1 cellular context compared by ENCODE assay signal in the genomic region with DNA sequence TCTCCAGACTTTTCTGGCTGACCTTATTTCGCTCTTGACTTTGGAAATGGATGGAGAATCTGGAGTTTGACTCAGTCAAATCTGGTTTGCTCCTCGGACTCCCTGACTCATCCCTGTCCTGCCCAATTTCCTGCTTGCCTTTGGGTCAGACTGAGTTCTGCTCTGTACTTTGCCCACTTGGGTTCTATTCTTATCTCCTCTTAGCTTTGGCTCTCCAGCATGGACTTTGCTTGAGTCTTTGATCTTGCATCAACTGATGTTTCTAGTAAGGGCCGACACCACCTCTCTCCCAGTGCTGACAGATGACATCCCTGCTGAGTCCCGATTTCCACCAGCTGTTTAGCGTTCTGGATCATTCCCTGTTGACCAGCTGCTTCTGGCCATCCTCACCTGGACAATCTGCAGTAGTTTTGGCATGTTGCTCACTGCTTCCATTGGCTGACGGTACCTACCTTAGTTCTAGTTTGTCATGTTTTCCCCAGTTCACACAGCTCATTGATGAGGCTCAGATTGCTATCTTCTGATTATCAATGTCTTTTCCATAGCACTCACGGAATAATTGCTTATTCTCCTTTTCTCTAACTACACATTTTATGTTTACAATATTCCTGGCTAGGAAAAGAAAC.
TF ChIP-seq lines count a peak whose summit lies in the region.

No MANE protein-coding gene starts in this region.

TF ChIP-seq in HepG2, 621 proteins besides CTCF, POLR2A, EP300 and RAD21 (continued from another document and continues in another):
- TF ChIP-seq CREB1 (IDR thresholded peaks at IDR 0.05) (no peak), CREB1 (CRISPR knock-in tag; IDR thresholded peaks at IDR 0.05) (peak; percentile 58; the same call in 1 of the 2 replicates), BCL6 (CRISPR knock-in tag; IDR thresholded peaks at IDR 0.05) (peak; percentile 83), PATZ1 (CRISPR knock-in tag; IDR thresholded peaks at IDR 0.05) (0 out of 2 replicates have a peak, but pooled peaks have one; percentile 12), KAT8 (CRISPR knock-in tag; IDR thresholded peaks at IDR 0.05) (0 out of 2 replicates have a peak, but pooled peaks have one; percentile 38), ZNF792 (CRISPR knock-in tag; IDR thresholded peaks at IDR 0.05) (peak; percentile 48; the same call in 1 of the 2 replicates), ZFYVE20 (CRISPR knock-in tag; IDR thresholded peaks at IDR 0.05; ENCODE audit: borderline replicate concordance, low read depth) (no peak), ASH2L (IDR thresholded peaks at IDR 0.05; ENCODE audit: insufficient read length, low read depth, low read length) (peak; percentile 36), ZNF33B (CRISPR knock-in tag; IDR thresholded peaks at IDR 0.05) (no peak), ZNF124 (CRISPR knock-in tag; IDR thresholded peaks at IDR 0.05) (peak; percentile 67; the same call in 1 of the 2 replicates), ZNF12 (CRISPR knock-in tag; IDR thresholded peaks at IDR 0.05) (no peak), MEIS2 (CRISPR knock-in tag; IDR thresholded peaks at IDR 0.05) (peak; percentile 68; the same call in 1 of the 2 replicates), ZNF180 (CRISPR knock-in tag; IDR thresholded peaks at IDR 0.05; ENCODE audit: borderline replicate concordance, low read depth) (no peak), SALL1 (CRISPR knock-in tag; IDR thresholded peaks at IDR 0.05) (peak; percentile 93), EEA1 (CRISPR knock-in tag; IDR thresholded peaks at IDR 0.05; ENCODE audit: borderline replicate concordance) (no peak), GFI1 (CRISPR knock-in tag; IDR thresholded peaks at IDR 0.05; ENCODE audit: borderline replicate concordance) (peak; percentile 94), ZBTB7B (CRISPR knock-in tag; IDR thresholded peaks at IDR 0.05) (0 out of 2 replicates have a peak, but pooled peaks have one; percentile 24), HDAC2 (CRISPR knock-in tag; IDR thresholded peaks at IDR 0.05) (peak; percentile 84), ZNF138 (CRISPR knock-in tag; IDR thresholded peaks at IDR 0.05; ENCODE audit: low read depth) (no peak), FOXM1 (CRISPR knock-in tag; IDR thresholded peaks at IDR 0.05) (no peak), NCOA1 (CRISPR knock-in tag; IDR thresholded peaks at IDR 0.05) (0 out of 2 replicates have a peak, but pooled peaks have one; percentile 31), KLF15 (CRISPR knock-in tag; IDR thresholded peaks at IDR 0.05; ENCODE audit: borderline replicate concordance) (no peak), RXRB (CRISPR knock-in tag; IDR thresholded peaks at IDR 0.05; ENCODE audit: borderline replicate concordance) (peak; percentile 81; the same call in 1 of the 2 replicates), SOX6 (IDR thresholded peaks at IDR 0.05) (no peak), SOX6 (CRISPR knock-in tag; IDR thresholded peaks at IDR 0.05) (peak; percentile 78), ZNF207 (IDR thresholded peaks at IDR 0.05; ENCODE audit: borderline replicate concordance) (no peak), WIZ (CRISPR knock-in tag; IDR thresholded peaks at IDR 0.05) (peak; percentile 75; the same call in 1 of the 2 replicates), KDM1A (CRISPR knock-in tag; IDR thresholded peaks at IDR 0.05) (peak; percentile 73), IRF2 (CRISPR knock-in tag; IDR thresholded peaks at IDR 0.05) (peak; percentile 43), ELF3 (CRISPR knock-in tag; IDR thresholded peaks at IDR 0.05) (peak; percentile 76), ZNF589 (CRISPR knock-in tag; conservative IDR thresholded peaks at IDR 0.05) (no peak), BORCS8-MEF2B (CRISPR knock-in tag; IDR thresholded peaks at IDR 0.05) (peak; percentile 37; the same call in 1 of the 2 replicates), MED1 (CRISPR knock-in tag; IDR thresholded peaks at IDR 0.05) (peak; percentile 58), RARA (CRISPR knock-in tag; IDR thresholded peaks at IDR 0.05) (peak; percentile 74; the same call in 1 of the 2 replicates), ZNF18 (CRISPR knock-in tag; IDR thresholded peaks at IDR 0.05; ENCODE audit: insufficient replicate concordance) (no peak), PITX1 (CRISPR knock-in tag; IDR thresholded peaks at IDR 0.05) (peak; percentile 69; the same call in 1 of the 2 replicates), SPEN (CRISPR knock-in tag; IDR thresholded peaks at IDR 0.05; ENCODE audit: low read depth) (peak; percentile 40; the same call in 1 of the 2 replicates)
- TF ChIP-seq, protein P1, sequence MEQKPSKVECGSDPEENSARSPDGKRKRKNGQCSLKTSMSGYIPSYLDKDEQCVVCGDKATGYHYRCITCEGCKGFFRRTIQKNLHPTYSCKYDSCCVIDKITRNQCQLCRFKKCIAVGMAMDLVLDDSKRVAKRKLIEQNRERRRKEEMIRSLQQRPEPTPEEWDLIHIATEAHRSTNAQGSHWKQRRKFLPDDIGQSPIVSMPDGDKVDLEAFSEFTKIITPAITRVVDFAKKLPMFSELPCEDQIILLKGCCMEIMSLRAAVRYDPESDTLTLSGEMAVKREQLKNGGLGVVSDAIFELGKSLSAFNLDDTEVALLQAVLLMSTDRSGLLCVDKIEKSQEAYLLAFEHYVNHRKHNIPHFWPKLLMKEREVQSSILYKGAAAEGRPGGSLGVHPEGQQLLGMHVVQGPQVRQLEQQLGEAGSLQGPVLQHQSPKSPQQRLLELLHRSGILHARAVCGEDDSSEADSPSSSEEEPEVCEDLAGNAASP (CRISPR knock-in tag; IDR thresholded peaks at IDR 0.05; ENCODE audit: borderline replicate concordance), result 0 out of 2 replicates have a peak, but pooled peaks have one; percentile 51
- TF ChIP-seq, protein P2, sequence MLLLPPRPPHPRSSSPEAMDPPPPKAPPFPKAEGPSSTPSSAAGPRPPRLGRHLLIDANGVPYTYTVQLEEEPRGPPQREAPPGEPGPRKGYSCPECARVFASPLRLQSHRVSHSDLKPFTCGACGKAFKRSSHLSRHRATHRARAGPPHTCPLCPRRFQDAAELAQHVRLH (CRISPR knock-in tag; IDR thresholded peaks at IDR 0.05; ENCODE audit: borderline replicate concordance, low read depth), result peak; percentile 37; the same call in 1 of the 2 replicates
- TF ChIP-seq, protein P3, sequence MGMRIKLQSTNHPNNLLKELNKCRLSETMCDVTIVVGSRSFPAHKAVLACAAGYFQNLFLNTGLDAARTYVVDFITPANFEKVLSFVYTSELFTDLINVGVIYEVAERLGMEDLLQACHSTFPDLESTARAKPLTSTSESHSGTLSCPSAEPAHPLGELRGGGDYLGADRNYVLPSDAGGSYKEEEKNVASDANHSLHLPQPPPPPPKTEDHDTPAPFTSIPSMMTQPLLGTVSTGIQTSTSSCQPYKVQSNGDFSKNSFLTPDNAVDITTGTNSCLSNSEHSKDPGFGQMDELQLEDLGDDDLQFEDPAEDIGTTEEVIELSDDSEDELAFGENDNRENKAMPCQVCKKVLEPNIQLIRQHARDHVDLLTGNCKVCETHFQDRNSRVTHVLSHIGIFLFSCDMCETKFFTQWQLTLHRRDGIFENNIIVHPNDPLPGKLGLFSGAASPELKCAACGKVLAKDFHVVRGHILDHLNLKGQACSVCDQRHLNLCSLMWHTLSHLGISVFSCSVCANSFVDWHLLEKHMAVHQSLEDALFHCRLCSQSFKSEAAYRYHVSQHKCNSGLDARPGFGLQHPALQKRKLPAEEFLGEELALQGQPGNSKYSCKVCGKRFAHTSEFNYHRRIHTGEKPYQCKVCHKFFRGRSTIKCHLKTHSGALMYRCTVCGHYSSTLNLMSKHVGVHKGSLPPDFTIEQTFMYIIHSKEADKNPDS (CRISPR knock-in tag; IDR thresholded peaks at IDR 0.05), result no peak
- TF ChIP-seq, protein P4, sequence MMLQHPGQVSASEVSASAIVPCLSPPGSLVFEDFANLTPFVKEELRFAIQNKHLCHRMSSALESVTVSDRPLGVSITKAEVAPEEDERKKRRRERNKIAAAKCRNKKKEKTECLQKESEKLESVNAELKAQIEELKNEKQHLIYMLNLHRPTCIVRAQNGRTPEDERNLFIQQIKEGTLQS (CRISPR knock-in tag; IDR thresholded peaks at IDR 0.05), result peak; percentile 50; the same call in 1 of the 2 replicates
- TF ChIP-seq, protein P5, sequence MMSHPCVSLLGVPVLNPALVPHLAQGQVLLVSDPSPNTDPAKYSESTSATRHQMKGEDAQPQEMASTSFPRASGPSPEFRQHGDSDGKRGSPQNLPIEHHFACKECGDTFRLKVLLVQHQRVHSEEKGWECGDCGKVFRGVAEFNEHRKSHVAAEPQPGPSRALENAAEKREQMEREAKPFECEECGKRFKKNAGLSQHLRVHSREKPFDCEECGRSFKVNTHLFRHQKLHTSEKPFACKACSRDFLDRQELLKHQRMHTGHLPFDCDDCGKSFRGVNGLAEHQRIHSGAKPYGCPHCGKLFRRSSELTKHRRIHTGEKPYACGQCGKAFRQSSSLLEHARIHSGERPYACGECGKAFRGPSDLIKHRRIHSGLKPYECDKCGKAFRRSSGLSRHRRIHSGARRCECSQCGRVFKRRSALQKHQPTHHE (CRISPR knock-in tag; IDR thresholded peaks at IDR 0.05; ENCODE audit: borderline replicate concordance), result no peak
- TF ChIP-seq, protein P6, sequence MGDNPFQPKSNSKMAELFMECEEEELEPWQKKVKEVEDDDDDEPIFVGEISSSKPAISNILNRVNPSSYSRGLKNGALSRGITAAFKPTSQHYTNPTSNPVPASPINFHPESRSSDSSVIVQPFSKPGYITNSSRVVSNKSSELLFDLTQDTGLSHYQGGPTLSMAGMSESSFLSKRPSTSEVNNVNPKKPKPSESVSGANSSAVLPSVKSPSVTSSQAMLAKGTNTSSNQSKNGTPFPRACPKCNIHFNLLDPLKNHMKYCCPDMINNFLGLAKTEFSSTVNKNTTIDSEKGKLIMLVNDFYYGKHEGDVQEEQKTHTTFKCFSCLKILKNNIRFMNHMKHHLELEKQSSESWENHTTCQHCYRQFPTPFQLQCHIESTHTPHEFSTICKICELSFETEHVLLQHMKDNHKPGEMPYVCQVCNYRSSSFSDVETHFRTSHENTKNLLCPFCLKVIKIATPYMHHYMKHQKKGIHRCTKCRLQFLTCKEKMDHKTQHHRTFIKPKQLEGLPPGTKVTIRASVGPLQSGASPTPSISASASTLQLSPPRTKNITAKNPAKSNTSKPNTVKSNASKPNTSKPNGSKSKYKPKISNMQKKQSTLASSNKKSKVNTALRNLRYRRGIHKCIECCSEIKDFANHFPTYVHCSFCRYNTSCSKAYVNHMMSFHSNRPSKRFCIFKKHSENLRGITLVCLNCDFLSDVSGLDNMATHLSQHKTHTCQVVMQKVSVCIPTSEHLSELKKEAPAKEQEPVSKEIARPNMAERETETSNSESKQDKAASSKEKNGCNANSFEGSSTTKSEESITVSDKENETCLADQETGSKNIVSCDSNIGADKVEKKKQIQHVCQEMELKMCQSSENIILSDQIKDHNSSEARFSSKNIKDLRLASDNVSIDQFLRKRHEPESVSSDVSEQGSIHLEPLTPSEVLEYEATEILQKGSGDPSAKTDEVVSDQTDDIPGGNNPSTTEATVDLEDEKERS (CRISPR knock-in tag; IDR thresholded peaks at IDR 0.05), result 0 out of 2 replicates have a peak, but pooled peaks have one; percentile 38
- TF ChIP-seq, protein P7, sequence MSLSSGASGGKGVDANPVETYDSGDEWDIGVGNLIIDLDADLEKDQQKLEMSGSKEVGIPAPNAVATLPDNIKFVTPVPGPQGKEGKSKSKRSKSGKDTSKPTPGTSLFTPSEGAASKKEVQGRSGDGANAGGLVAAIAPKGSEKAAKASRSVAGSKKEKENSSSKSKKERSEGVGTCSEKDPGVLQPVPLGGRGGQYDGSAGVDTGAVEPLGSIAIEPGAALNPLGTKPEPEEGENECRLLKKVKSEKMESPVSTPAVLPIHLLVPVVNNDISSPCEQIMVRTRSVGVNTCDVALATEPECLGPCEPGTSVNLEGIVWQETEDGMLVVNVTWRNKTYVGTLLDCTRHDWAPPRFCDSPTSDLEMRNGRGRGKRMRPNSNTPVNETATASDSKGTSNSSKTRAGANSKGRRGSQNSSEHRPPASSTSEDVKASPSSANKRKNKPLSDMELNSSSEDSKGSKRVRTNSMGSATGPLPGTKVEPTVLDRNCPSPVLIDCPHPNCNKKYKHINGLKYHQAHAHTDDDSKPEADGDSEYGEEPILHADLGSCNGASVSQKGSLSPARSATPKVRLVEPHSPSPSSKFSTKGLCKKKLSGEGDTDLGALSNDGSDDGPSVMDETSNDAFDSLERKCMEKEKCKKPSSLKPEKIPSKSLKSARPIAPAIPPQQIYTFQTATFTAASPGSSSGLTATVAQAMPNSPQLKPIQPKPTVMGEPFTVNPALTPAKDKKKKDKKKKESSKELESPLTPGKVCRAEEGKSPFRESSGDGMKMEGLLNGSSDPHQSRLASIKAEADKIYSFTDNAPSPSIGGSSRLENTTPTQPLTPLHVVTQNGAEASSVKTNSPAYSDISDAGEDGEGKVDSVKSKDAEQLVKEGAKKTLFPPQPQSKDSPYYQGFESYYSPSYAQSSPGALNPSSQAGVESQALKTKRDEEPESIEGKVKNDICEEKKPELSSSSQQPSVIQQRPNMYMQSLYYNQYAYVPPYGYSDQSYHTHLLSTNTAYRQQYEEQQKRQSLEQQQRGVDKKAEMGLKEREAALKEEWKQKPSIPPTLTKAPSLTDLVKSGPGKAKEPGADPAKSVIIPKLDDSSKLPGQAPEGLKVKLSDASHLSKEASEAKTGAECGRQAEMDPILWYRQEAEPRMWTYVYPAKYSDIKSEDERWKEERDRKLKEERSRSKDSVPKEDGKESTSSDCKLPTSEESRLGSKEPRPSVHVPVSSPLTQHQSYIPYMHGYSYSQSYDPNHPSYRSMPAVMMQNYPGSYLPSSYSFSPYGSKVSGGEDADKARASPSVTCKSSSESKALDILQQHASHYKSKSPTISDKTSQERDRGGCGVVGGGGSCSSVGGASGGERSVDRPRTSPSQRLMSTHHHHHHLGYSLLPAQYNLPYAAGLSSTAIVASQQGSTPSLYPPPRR (CRISPR knock-in tag; IDR thresholded peaks at IDR 0.05; ENCODE audit: borderline replicate concordance), result peak; percentile 44; the same call in 1 of the 2 replicates
